8 cellular contexts compared by ENCODE assay signal in genomic region chr10:60032723-60033122, GRCh38.
DNase-seq lines count a peak whose midpoint lies in the region; ATAC-seq and TF ChIP-seq lines count a peak whose summit lies in the region.

No MANE protein-coding gene starts in this region.

- peaks cover 0 to 18% (median 4%) of the 10 kb centered on the region in 6 donors for H3K4me1 ChIP-seq in spleen

- peak overlapping the region in 3 of 8 donors; percentile 34 to 53 (median 50) for H3K27ac ChIP-seq in spleen

- no peak overlapping the region for H3K27ac Mint-ChIP-seq in activated naive CD4-positive, alpha-beta T cell treated with anti-CD3 and anti-CD28 coated beads for 36 hours

- H3K4me1 Mint-ChIP-seq in activated naive CD4-positive, alpha-beta T cell treated with anti-CD3 and anti-CD28 coated beads for 36 hours (ENCODE audit: low read depth) = no peaks in the 10 kb centered on the region

- no peaks in the 10 kb centered on the region for H3K36me3 Mint-ChIP-seq in activated naive CD4-positive, alpha-beta T cell treated with anti-CD3 and anti-CD28 coated beads for 36 hours (ENCODE audit: low read depth)

- H3K4me3 Mint-ChIP-seq in activated naive CD4-positive, alpha-beta T cell treated with anti-CD3 and anti-CD28 coated beads for 36 hours = no peak overlapping the region

- TF ChIP-seq CTCF in AG09309 (IDR thresholded peaks at IDR 0.05; ENCODE audit: control insufficient read depth, insufficient read depth, low read depth, low read length, missing control alignments) = peak; percentile 48
- peak in 9 of 11 experiments; percentile 8 to 55 (median 49) for TF ChIP-seq CTCF in spleen (IDR thresholded peaks at IDR 0.05 in 8 of 11, conservative IDR thresholded peaks at IDR 0.05 in 3 of 11)

- DNase-seq in AG09309 (ENCODE audit: low read depth) (peak; percentile 27), NCI-H82 (lab: John Stamatoyannopoulos, UW) (peak; percentile 59), left ventricle myocardium superior (no peak), spleen (no peak)
- peak; percentile 79 for DNase-seq in activated naive CD4-positive, alpha-beta T cell treated with anti-CD3 and anti-CD28 coated beads for 36 hours

- H3K27me3 Mint-ChIP-seq in activated naive CD4-positive, alpha-beta T cell treated with anti-CD3 and anti-CD28 coated beads for 36 hours (ENCODE audit: low read depth) = no peaks in the 10 kb centered on the region

- CTCF ChIA-PET in activated naive CD4-positive, alpha-beta T cell treated with anti-CD3 and anti-CD28 coated beads for 36 hours (lab: Charles Lee) = interaction anchor here (1.0 kb wide), 1 partner anchor 407 kb away, joined by 3 read pairs; no protein-coding TSS in a partner anchor

- WGBS in spleen, 5 donors = 26 to 50% (median 43%) methylated on average over 1 of the region's 1 CpG

- no peak for TF ChIP-seq POLR2A in spleen (IDR thresholded peaks at IDR 0.05)

- H3K27me3 ChIP-seq in spleen (replicated peaks in 1 of 7) = no peaks in the 10 kb centered on the region

- H3K4me3 ChIP-seq in AG09309 (ENCODE audit: control insufficient read depth, low read depth, low read length) (no peak overlapping the region), spleen (no peak overlapping the region)

- no peaks in the 10 kb centered on the region for H3K36me3 ChIP-seq in spleen

- ATAC-seq in GM18499 (IDR thresholded peaks at IDR 0.05; ENCODE audit: insufficient read depth, unreplicated experiment) (peak; percentile 38), HG03342 (IDR thresholded peaks at IDR 0.05; ENCODE audit: unreplicated experiment) (peak; percentile 45), left ventricle myocardium superior (peak; percentile 91), HG03196 (IDR thresholded peaks at IDR 0.05; ENCODE audit: unreplicated experiment) (no peak)

- H3K9me3 Mint-ChIP-seq in activated naive CD4-positive, alpha-beta T cell treated with anti-CD3 and anti-CD28 coated beads for 36 hours = no peaks in the 10 kb centered on the region

- intact Hi-C loops in activated naive CD4-positive, alpha-beta T cell treated with anti-CD3 and anti-CD28 coated beads for 36 hours (cut with micrococcal nuclease) = loop anchor here (1.0 to 5.0 kb wide), 7 partner anchors 124 to 1250 kb away; partner anchors contain the start of gene SLC16A9
- intact Hi-C loops in left ventricle myocardium superior (cut with micrococcal nuclease) = loop anchor here (10.0 kb wide), 1 partner anchor 408 kb away; no protein-coding TSS in a partner anchor
- intact Hi-C loops in spleen (cut with DNase I; ENCODE audit: low total_unique reads) = loop anchor here (10.0 kb wide), 1 partner anchor 408 kb away; no protein-coding TSS in a partner anchor

- no peaks in the 10 kb centered on the region for H3K9me3 ChIP-seq in spleen

Comparison
In these comparisons a context has a peak if more than half of its experiments do, and no peak if none do; other contexts are left out.
1. DNase-seq: peak in AG09309 (single experiment), NCI-H82 (single experiment) and activated naive CD4-positive, alpha-beta T cell treated with anti-CD3 and anti-CD28 coated beads for 36 hours (single experiment); none in left ventricle myocardium superior (single experiment) and spleen (single experiment).